Comparison of ENCODE assay signal across 11 cellular contexts in the genomic region with DNA sequence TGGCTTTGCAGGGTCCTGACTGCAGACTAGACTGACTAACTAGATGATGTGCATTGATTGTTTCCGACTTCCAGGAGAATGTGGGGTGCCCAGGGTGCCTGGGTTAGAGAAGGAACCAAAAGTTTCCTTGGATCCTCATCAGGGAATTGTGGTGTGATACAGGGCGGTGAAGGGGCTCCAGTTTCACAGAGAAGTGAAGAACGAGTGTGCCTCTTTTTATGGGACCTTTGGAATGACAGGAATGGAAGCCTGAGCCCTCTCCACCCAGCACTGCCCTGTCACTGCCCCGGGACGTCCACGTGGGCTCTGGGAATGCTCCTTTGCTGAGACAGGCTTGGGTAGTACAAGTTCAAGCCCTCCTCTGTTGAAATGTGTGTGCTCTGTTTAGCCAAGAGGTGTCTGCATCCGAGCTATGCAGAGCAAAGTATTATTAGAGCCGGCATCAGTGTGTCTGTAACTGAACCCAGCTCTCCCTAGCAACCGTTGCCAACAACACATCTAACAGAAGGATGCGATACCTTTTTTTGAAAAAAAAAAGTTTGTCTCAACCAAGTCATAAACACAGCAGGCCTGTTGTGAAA.
DNase-seq lines count a peak whose midpoint lies in the region; ATAC-seq and TF ChIP-seq lines count a peak whose summit lies in the region.
"Had no signal": no experiment of that assay in that cellular context is flagged by ENCODE, and none has a peak within 500 bp of the region (broad histone marks: within the 10 kb centered on the region; RNA-seq: fewer than 3 reads in every experiment).

No MANE protein-coding gene starts in this region.

- in situ Hi-C loops in T47D (cut with HindIII; ENCODE audit: low pct_unique_long_range_greater_than_20kb, low sequenced_read_pairs), result no loop called here

- 71 to 81% methylated on average over 10 of the region's 10 CpGs for WGBS in lung, 2 donors

- no peaks in the 10 kb centered on the region for H3K27me3 Mint-ChIP-seq in MCF 10A (ENCODE audit: insufficient read depth, unreplicated experiment)
- H3K27me3 Mint-ChIP-seq: naive thymus-derived CD4-positive, alpha-beta T cell had no signal

- no peak overlapping the region for H3K27ac Mint-ChIP-seq in MCF 10A (ENCODE audit: low read depth, unreplicated experiment)
- H3K27ac Mint-ChIP-seq: naive thymus-derived CD4-positive, alpha-beta T cell had no signal

- H3K27ac ChIP-seq in lung (ENCODE audit: low read depth in 1 of 2, low read length in 1 of 2), result peak overlapping the region; percentile 13 to 53
- H3K27ac ChIP-seq: breast epithelium had no signal

- H3K27me3 ChIP-seq in lung (ENCODE audit: control insufficient read depth, insufficient read depth), result no peaks in the 10 kb centered on the region
- H3K27me3 ChIP-seq: breast epithelium had no signal

- CTCF ChIA-PET in MCF 10A (lab: Yijun Ruan, JAX), result no interaction called here

- H3K36me3 Mint-ChIP-seq in MCF 10A (ENCODE audit: insufficient read depth, unreplicated experiment), result peaks cover 26% of the 10 kb centered on the region
- H3K36me3 Mint-ChIP-seq: naive thymus-derived CD4-positive, alpha-beta T cell had no signal

- H3K9me3 ChIP-seq in lung (ENCODE audit: control insufficient read depth in 2 of 2, insufficient read depth in 1 of 2, low read length in 1 of 2), result no peaks in the 10 kb centered on the region
- H3K9me3 ChIP-seq: breast epithelium had no signal

- H3K36me3 ChIP-seq in lung (ENCODE audit: control insufficient read depth in 2 of 2, insufficient read depth in 2 of 2, low read length in 2 of 2), result peaks cover 0 to 12% of the 10 kb centered on the region in 2 donors
- H3K36me3 ChIP-seq: breast epithelium had no signal

- no peak overlapping the region for H3K4me3 ChIP-seq in lung
- H3K4me3 ChIP-seq: breast epithelium had no signal

- peak; percentile 18 to 36 for DNase-seq in T47D (ENCODE audit: low read depth in 1 of 2, low spot score in 1 of 2)
- no peak for DNase-seq in MCF 10A (ENCODE audit: unreplicated experiment)
- DNase-seq in central memory CD4-positive, alpha-beta T cell, result peak; percentile 20
- DNase-seq in lung (ENCODE audit: low spot score), result no peak
- no peak for DNase-seq in Ammon's horn (ENCODE audit: low spot score)
- DNase-seq in amniotic stem cell (lab: John Stamatoyannopoulos, UW), result no peak
- DNase-seq: naive thymus-derived CD4-positive, alpha-beta T cell; NCI-H82 had no signal

- H3K4me1 ChIP-seq in lung (ENCODE audit: control insufficient read depth in 2 of 2, insufficient read depth in 2 of 2, low read length in 2 of 2), result peaks cover 0 to 8% of the 10 kb centered on the region in 2 donors
- H3K4me1 ChIP-seq: breast epithelium had no signal

- H3K4me1 Mint-ChIP-seq in MCF 10A (ENCODE audit: insufficient read depth, unreplicated experiment), result no peaks in the 10 kb centered on the region

- BruUV-seq in MCF 10A (replicated peaks; lab: Mats Ljungman, UMichigan), result no TSS peak

- POLR2A ChIA-PET in MCF 10A (lab: Yijun Ruan, JAX), result no interaction called here

- no peak for TF ChIP-seq CTCF in MCF 10A (IDR thresholded peaks at IDR 0.05; ENCODE audit: unreplicated experiment)
- no peak for TF ChIP-seq CTCF in lung (IDR thresholded peaks at IDR 0.05; ENCODE audit: control extremely low read depth, extremely low read depth)

- intact Hi-C loops in MCF 10A (cut with micrococcal nuclease), result no loop called here

- no peaks in the 10 kb centered on the region for H3K9me3 Mint-ChIP-seq in MCF 10A (ENCODE audit: unreplicated experiment)

- ATAC-seq in lung (ENCODE audit: insufficient read depth, low FRiP score) (no peak), GM21737 (IDR thresholded peaks at IDR 0.05; ENCODE audit: unreplicated experiment) (no peak), HG03025 (IDR thresholded peaks at IDR 0.05; ENCODE audit: low FRiP score, unreplicated experiment) (no peak)
- ATAC-seq: naive thymus-derived CD4-positive, alpha-beta T cell had no signal

- no peak overlapping the region for H3K4me3 Mint-ChIP-seq in MCF 10A (ENCODE audit: unreplicated experiment)
- H3K4me3 Mint-ChIP-seq: naive thymus-derived CD4-positive, alpha-beta T cell had no signal

Comparison
In these comparisons a context has a peak if more than half of its experiments do, and no peak if none do; other contexts are left out.
1. DNase-seq: peak in T47D (2 of 2) and central memory CD4-positive, alpha-beta T cell (single experiment); none in MCF 10A (single experiment), lung (single experiment), Ammon's horn (single experiment) and amniotic stem cell (single experiment).